21 cellular contexts compared by ENCODE assay signal in the genomic region with DNA sequence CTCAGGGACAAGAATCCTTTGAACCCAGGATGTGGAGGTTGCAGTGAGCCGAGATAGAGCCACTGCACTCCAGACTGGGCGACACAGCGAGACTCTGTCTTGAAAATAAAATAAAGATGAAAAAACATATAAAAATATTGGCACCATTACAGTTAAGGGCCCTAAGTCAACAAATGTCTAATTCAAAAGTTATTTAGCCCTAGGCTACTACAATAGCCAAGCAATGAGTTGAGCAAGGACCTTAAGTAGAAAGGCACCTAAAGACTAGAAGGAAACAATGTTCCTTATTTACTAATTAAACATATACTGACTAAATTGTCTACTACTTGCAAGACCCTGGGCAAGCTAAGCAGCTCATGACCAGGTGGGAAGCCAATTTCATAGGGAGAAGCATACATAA. TPM values are rescaled to one million over a fixed set of nuclear protein-coding genes. Genes with fewer than 3 reads are reported as not detected.
DNase-seq lines count a peak whose midpoint lies in the region; ATAC-seq and TF ChIP-seq lines count a peak whose summit lies in the region.
"Had no signal": no experiment of that assay in that cellular context is flagged by ENCODE, and none has a peak within 500 bp of the region (broad histone marks: within the 10 kb centered on the region; RNA-seq: fewer than 3 reads in every experiment).

No MANE protein-coding gene starts in this region.

- no peak for TF ChIP-seq CTCF in choroid plexus epithelial cell (conservative IDR thresholded peaks at IDR 0.05; ENCODE audit: low read depth, low read length)
- TF ChIP-seq CTCF in neural cell (IDR thresholded peaks at IDR 0.05; ENCODE audit: poor library complexity, severe bottlenecking) = no peak

- no peak overlapping the region for H3K4me3 ChIP-seq in choroid plexus epithelial cell (ENCODE audit: low read depth, low read length)
- peak overlapping the region; percentile 83 for H3K4me3 ChIP-seq in neural cell (ENCODE audit: low read length)
- H3K4me3 ChIP-seq: pancreas, thyroid gland had no signal

- TF ChIP-seq EP300 in neural cell (conservative IDR thresholded peaks at IDR 0.05; ENCODE audit: poor library complexity, severe bottlenecking) = no peak

- H3K79me2 ChIP-seq in neural cell (replicated peaks; ENCODE audit: insufficient read depth, low read length) = peaks cover 85% of the 10 kb centered on the region

- H2AFZ ChIP-seq in neural cell (ENCODE audit: low read depth, low read length) = no peak overlapping the region

- no peak overlapping the region for H3K27ac ChIP-seq in neural cell (ENCODE audit: low read length)
- H3K27ac ChIP-seq: pancreas, thyroid gland had no signal

- peak; percentile 65 for DNase-seq in EH (ENCODE audit: low read depth)
- peak; percentile 18 for DNase-seq in NCI-H69 (lab: John Stamatoyannopoulos, UW)
- peak; percentile 31 for DNase-seq in choroid plexus epithelial cell (ENCODE audit: low read depth)
- no peak for DNase-seq in stimulated activated CD4-positive, alpha-beta T cell treated with anti-CD3 and anti-CD28 coated beads, Interleukin-15, amount 100 ng/mL, for 24 hours
- no peak for DNase-seq in NCI-H524 treated with DMSO at 0.1 percent for 48 hours (lab: John Stamatoyannopoulos, UW)
- DNase-seq in G401 (ENCODE audit: low spot score) = no peak
- no peak for DNase-seq in left lobe of liver (ENCODE audit: low spot score)
- DNase-seq: activated CD4-positive, alpha-beta T cell treated with anti-CD3 and anti-CD28 coated beads, Interleukin-2, amount 50 U/mL, for 1 hour; activated naive CD4-positive, alpha-beta T cell treated with anti-CD3 and anti-CD28 coated beads, Interleukin-2, amount 10 ng/mL, durations not matched to agents 7 days and 5 days; activated T-cell treated with anti-CD3 and anti-CD28 coated beads for 4 hours; Caco-2; dermis blood vessel endothelial cell; NCI-H2029 treated with DMSO at 0.1 percent for 48 hours; NCI-H526; OCI-M1; pancreas; small intestine; thyroid gland had no signal

- peaks cover 5% of the 10 kb centered on the region for H3F3A ChIP-seq in neural cell (ENCODE audit: insufficient read depth, low read length, poor library complexity, severe bottlenecking)

- no peaks in the 10 kb centered on the region for H3K27me3 ChIP-seq in neural cell (ENCODE audit: insufficient read depth, low read depth, low read length)
- H3K27me3 ChIP-seq: thyroid gland had no signal

- ATAC-seq in left lobe of liver = no peak
- ATAC-seq: pancreas had no signal

- no peaks in the 10 kb centered on the region for H3K9me3 ChIP-seq in neural cell (ENCODE audit: low read length)
- H3K9me3 ChIP-seq: Caco-2, pancreas, thyroid gland had no signal

- H3K36me3 ChIP-seq in neural cell (ENCODE audit: insufficient read depth, low read length) = no peaks in the 10 kb centered on the region
- H3K36me3 ChIP-seq: pancreas, thyroid gland had no signal

- in situ Hi-C loops in G401 (cut with HindIII; ENCODE audit: low sequenced_read_pairs) = no loop called here

- no peak for TF ChIP-seq RAD21 in neural cell (conservative IDR thresholded peaks at IDR 0.05)

- H4K20me1 ChIP-seq in neural cell (ENCODE audit: insufficient read depth) = peaks cover 21% of the 10 kb centered on the region

- H3K9ac ChIP-seq in neural cell (ENCODE audit: low read length) = no peak overlapping the region

- H3K9me2 ChIP-seq in neural cell (ENCODE audit: insufficient read depth, low read length) = no peaks in the 10 kb centered on the region

- H3K4me2 ChIP-seq in neural cell (ENCODE audit: low read length) = peak overlapping the region; percentile 89

TF ChIP-seq in neural cell, 6 proteins besides CTCF, POLR2A, EP300 and RAD21:
- TF ChIP-seq SMC3 (conservative IDR thresholded peaks at IDR 0.05; ENCODE audit: poor library complexity) = no peak
- no peak for TF ChIP-seq TAF1 (IDR thresholded peaks at IDR 0.05; ENCODE audit: low read depth)
- TF ChIP-seq MXI1 (conservative IDR thresholded peaks at IDR 0.05; ENCODE audit: poor library complexity, severe bottlenecking) = no peak
- TF ChIP-seq EZH2 (IDR thresholded peaks at IDR 0.05; ENCODE audit: borderline replicate concordance, insufficient read depth, low read length, poor library complexity, severe bottlenecking) = no peak
- TF ChIP-seq, protein P1, sequence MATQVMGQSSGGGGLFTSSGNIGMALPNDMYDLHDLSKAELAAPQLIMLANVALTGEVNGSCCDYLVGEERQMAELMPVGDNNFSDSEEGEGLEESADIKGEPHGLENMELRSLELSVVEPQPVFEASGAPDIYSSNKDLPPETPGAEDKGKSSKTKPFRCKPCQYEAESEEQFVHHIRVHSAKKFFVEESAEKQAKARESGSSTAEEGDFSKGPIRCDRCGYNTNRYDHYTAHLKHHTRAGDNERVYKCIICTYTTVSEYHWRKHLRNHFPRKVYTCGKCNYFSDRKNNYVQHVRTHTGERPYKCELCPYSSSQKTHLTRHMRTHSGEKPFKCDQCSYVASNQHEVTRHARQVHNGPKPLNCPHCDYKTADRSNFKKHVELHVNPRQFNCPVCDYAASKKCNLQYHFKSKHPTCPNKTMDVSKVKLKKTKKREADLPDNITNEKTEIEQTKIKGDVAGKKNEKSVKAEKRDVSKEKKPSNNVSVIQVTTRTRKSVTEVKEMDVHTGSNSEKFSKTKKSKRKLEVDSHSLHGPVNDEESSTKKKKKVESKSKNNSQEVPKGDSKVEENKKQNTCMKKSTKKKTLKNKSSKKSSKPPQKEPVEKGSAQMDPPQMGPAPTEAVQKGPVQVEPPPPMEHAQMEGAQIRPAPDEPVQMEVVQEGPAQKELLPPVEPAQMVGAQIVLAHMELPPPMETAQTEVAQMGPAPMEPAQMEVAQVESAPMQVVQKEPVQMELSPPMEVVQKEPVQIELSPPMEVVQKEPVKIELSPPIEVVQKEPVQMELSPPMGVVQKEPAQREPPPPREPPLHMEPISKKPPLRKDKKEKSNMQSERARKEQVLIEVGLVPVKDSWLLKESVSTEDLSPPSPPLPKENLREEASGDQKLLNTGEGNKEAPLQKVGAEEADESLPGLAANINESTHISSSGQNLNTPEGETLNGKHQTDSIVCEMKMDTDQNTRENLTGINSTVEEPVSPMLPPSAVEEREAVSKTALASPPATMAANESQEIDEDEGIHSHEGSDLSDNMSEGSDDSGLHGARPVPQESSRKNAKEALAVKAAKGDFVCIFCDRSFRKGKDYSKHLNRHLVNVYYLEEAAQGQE (IDR thresholded peaks at IDR 0.05; ENCODE audit: borderline replicate concordance) = no peak
- no peak for TF ChIP-seq POLR2AphosphoS5 (IDR thresholded peaks at IDR 0.05)

RNA-seq across cellular contexts. Expression of a gene that starts 4.1 kb away (rescaled TPM):
- 119 and 125 TPM in 2 replicates for polyA plus RNA-seq in neural cell
- 282 and 322 TPM in 2 replicates for polyA minus RNA-seq in neural cell
- 14.3 and 15.8 TPM in 2 replicates for total RNA-seq in G401 (2014; rRNA removed; shearing (Covaris generic))
- 3.1 TPM for total RNA-seq in left lobe of liver

RNA-seq across cellular contexts. Expression of a gene that starts 46.6 kb away (rescaled TPM):
- polyA plus RNA-seq in neural cell = 0.62 and 0.96 TPM in 2 replicates
- polyA minus RNA-seq in neural cell = not detected in 2 replicates
- 5.9 TPM in 1 of 2 replicates, not detected in the other for total RNA-seq in G401 (2014; rRNA removed; shearing (Covaris generic))
- total RNA-seq in left lobe of liver = 7.7 TPM
- polyA plus RNA-seq: IgD-negative memory B cell had no signal

RNA-seq across cellular contexts. Expression of a gene that starts 48.0 kb away (rescaled TPM):
- not detected in 2 replicates for polyA plus RNA-seq in neural cell
- polyA minus RNA-seq in neural cell = not detected in 2 replicates
- total RNA-seq in G401 (2014; rRNA removed; shearing (Covaris generic)) = not detected in 2 replicates
- not detected for total RNA-seq in left lobe of liver
- total RNA-seq: Caco-2, dermis blood vessel endothelial cell, epithelial cell of proximal tubule, pancreas, thyroid gland had no signal
- polyA plus RNA-seq: IgD-negative memory B cell, pancreas, small intestine had no signal

Comparison
In these comparisons a context has a peak if more than half of its experiments do, and no peak if none do; other contexts are left out.
1. DNase-seq: peak in EH (single experiment), NCI-H69 (single experiment) and choroid plexus epithelial cell (single experiment); none in stimulated activated CD4-positive, alpha-beta T cell treated with anti-CD3 and anti-CD28 coated beads, Interleukin-15, amount 100 ng/mL, for 24 hours (single experiment), NCI-H524 treated with DMSO at 0.1 percent for 48 hours (single experiment), G401 (single experiment) and left lobe of liver (single experiment).